11 cellular contexts compared by ENCODE assay signal in genomic region chr2:143553261-143553660, GRCh38.
DNase-seq lines count a peak whose midpoint lies in the region; ATAC-seq and TF ChIP-seq lines count a peak whose summit lies in the region.
"Had no signal": no experiment of that assay in that cellular context is flagged by ENCODE, and none has a peak within 500 bp of the region (broad histone marks: within the 10 kb centered on the region; RNA-seq: fewer than 3 reads in every experiment).

No MANE protein-coding gene starts in this region.

- H3K4me3 ChIP-seq in heart left ventricle = no peak overlapping the region
- H3K4me3 ChIP-seq: heart right ventricle had no signal

- intact Hi-C loops in heart left ventricle (cut with DNase I) = no loop called here
- intact Hi-C loops in cardiac septum (cut with DNase I) = no loop called here
- intact Hi-C loops in left ventricle myocardium superior (cut with micrococcal nuclease) = no loop called here

- H3K27ac Mint-ChIP-seq in activated T-helper 17 cell treated with anti-CD3 and anti-CD28 coated beads, Interleukin-2, amount 50 U/mL, for 72 hours = no peak overlapping the region
- H3K27ac Mint-ChIP-seq: B cell had no signal

- TF ChIP-seq POLR2A in heart left ventricle (IDR thresholded peaks at IDR 0.05) = no peak

- no peaks in the 10 kb centered on the region for H3K27me3 Mint-ChIP-seq in activated T-helper 17 cell treated with anti-CD3 and anti-CD28 coated beads, Interleukin-2, amount 50 U/mL, for 72 hours
- H3K27me3 Mint-ChIP-seq: B cell had no signal

- TF ChIP-seq CTCF in heart left ventricle (IDR thresholded peaks at IDR 0.05) = no peak

- H3K4me3 Mint-ChIP-seq in activated T-helper 17 cell treated with anti-CD3 and anti-CD28 coated beads, Interleukin-2, amount 50 U/mL, for 72 hours = no peak overlapping the region
- H3K4me3 Mint-ChIP-seq: B cell had no signal

- no peaks in the 10 kb centered on the region for H3K36me3 ChIP-seq in heart left ventricle
- H3K36me3 ChIP-seq: heart right ventricle had no signal

- 95 to 99% (median 96%) methylated on average over 3 of the region's 3 CpGs for WGBS in heart left ventricle, 4 donors

- H3K27ac ChIP-seq in heart left ventricle = no peak overlapping the region
- H3K27ac ChIP-seq: heart right ventricle had no signal

- peaks cover 67% of the 10 kb centered on the region for H3K36me3 Mint-ChIP-seq in activated T-helper 17 cell treated with anti-CD3 and anti-CD28 coated beads, Interleukin-2, amount 50 U/mL, for 72 hours (ENCODE audit: low read depth)

- no peaks in the 10 kb centered on the region for H3K9me3 Mint-ChIP-seq in activated T-helper 17 cell treated with anti-CD3 and anti-CD28 coated beads, Interleukin-2, amount 50 U/mL, for 72 hours

- ATAC-seq in HG02938 (IDR thresholded peaks at IDR 0.05; ENCODE audit: unreplicated experiment) (peak; percentile 78), heart left ventricle (no peak), left ventricle myocardium superior (no peak)
- ATAC-seq in activated T-helper 17 cell treated with anti-CD3 and anti-CD28 coated beads, Interleukin-2, amount 50 U/mL, for 72 hours (replicated peaks) = peak; percentile 100
- ATAC-seq: heart right ventricle, left lobe of liver had no signal

- peak; percentile 41 for DNase-seq in stimulated activated CD4-positive, alpha-beta T cell treated with anti-CD3 and anti-CD28 coated beads, Interleukin-1b, Interleukin-23, amount 100 ng/mL, for 48 hours
- DNase-seq in stimulated activated CD4-positive, alpha-beta T cell treated with anti-CD3 and anti-CD28 coated beads, Interleukin-4, amount 100 ng/mL, for 4 hours = no peak
- DNase-seq in heart left ventricle = no peak
- no peak for DNase-seq in cardiac septum (ENCODE audit: low spot score)
- no peak for DNase-seq in left ventricle myocardium superior
- DNase-seq in NCI-H526 (lab: John Stamatoyannopoulos, UW) = no peak
- DNase-seq: heart right ventricle had no signal

- H3K4me1 Mint-ChIP-seq in activated T-helper 17 cell treated with anti-CD3 and anti-CD28 coated beads, Interleukin-2, amount 50 U/mL, for 72 hours = peaks cover 19% of the 10 kb centered on the region
- H3K4me1 Mint-ChIP-seq: B cell had no signal

- H3K4me1 ChIP-seq in heart left ventricle = peaks cover 0 to 32% (median 0%) of the 10 kb centered on the region in 12 donors

- no peaks in the 10 kb centered on the region for H3K27me3 ChIP-seq in heart left ventricle
- H3K27me3 ChIP-seq: heart right ventricle had no signal

- H3K9me3 ChIP-seq in heart left ventricle = peaks cover 0 to 4% (median 0%) of the 10 kb centered on the region in 12 donors

Comparison
In these comparisons a context has a peak if more than half of its experiments do, and no peak if none do; other contexts are left out.
1. ATAC-seq: peak in HG02938 (single experiment) and activated T-helper 17 cell treated with anti-CD3 and anti-CD28 coated beads, Interleukin-2, amount 50 U/mL, for 72 hours (single experiment); none in heart left ventricle (0 of 4) and left ventricle myocardium superior (single experiment).